ENCODE assay signal across 24 cellular contexts in the genomic region with DNA sequence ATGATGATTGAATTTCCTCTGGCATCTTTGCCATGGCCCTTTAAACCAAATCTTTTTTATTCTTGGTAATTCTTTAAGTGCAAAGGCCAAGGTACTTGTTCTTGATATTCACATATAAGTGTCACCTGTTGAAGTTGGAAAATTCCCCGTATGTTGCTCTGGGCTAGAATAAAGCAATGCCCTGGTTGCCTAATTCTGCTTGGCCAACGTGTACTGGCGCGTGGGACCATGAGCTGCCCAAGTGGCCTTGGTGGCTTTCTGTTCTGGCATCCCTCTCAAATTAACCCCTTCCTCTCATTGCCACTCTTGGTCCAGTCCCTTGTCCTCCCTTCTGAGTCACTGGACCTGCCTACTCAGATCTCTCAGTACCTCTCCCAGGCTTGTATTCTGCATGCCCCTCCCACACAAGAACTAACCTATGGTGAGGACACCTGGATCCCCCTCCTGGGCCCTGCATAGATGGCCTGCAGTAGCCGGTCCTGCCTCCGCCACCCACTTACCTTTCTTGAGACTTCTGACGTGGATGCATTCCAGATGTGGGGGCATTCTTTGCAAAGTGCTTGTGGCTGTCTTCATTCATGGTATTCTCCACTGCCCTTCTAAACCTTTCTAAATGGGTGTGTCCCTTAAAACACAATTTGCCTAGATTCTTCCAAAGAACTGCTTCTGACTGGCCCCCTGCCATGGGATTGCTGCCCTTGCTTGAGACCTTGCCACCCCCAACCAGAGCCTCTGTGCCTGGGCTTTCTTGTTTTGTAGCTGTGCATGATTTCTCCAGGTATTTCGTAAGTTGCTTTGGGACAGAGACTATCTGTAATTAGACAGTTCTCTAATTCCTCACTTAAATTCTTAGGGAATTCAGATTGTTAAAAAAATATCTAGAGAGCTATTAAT.
DNase-seq lines count a peak whose midpoint lies in the region; ATAC-seq and TF ChIP-seq lines count a peak whose summit lies in the region.
"Had no signal": no experiment of that assay in that cellular context is flagged by ENCODE, and none has a peak within 500 bp of the region (broad histone marks: within the 10 kb centered on the region; RNA-seq: fewer than 3 reads in every experiment).

No MANE protein-coding gene starts in this region.

- CTCF ChIA-PET in activated CD4-positive, alpha-beta T cell treated with anti-CD3 and anti-CD28 coated beads for 36 hours (lab: Charles Lee): interaction anchor here (0.7 to 1.9 kb wide), 2 partner anchors 12 to 19 kb away, joined by 3 to 4 read pairs; no protein-coding TSS in a partner anchor

- intact Hi-C loops in activated CD4-positive, alpha-beta T cell treated with anti-CD3 and anti-CD28 coated beads, Interleukin-2, amount 10 ng/mL, durations not matched to agents 24 days and 14 days (cut with micrococcal nuclease): no loop called here
- intact Hi-C loops in activated CD4-positive, alpha-beta T cell treated with anti-CD3 and anti-CD28 coated beads for 36 hours (cut with DNase I, micrococcal nuclease): no loop called here
- intact Hi-C loops in left lung (cut with DNase I): no loop called here

- H3K36me3 ChIP-seq in left lung (no peaks in the 10 kb centered on the region), skeletal muscle tissue (ENCODE audit: control insufficient read depth in 3 of 3, insufficient read depth in 3 of 3, low read length in 3 of 3) (no peaks in the 10 kb centered on the region)

- POLR2A ChIA-PET in activated CD4-positive, alpha-beta T cell treated with anti-CD3 and anti-CD28 coated beads for 36 hours (lab: Charles Lee): no interaction called here

- H3K27ac ChIP-seq in left lung: no peak overlapping the region
- peak overlapping the region; percentile 12 for H3K27ac ChIP-seq in skeletal muscle tissue (ENCODE audit: low read depth, low read length)
- H3K27ac ChIP-seq: 22Rv1, C4-2B, PC-9 had no signal

- H3K4me3 Mint-ChIP-seq in activated CD4-positive, alpha-beta T cell treated with anti-CD3 and anti-CD28 coated beads, Interleukin-2, amount 10 ng/mL, durations not matched to agents 24 days and 14 days: no peak overlapping the region
- no peak overlapping the region for H3K4me3 Mint-ChIP-seq in activated CD4-positive, alpha-beta T cell treated with anti-CD3 and anti-CD28 coated beads for 36 hours
- H3K4me3 Mint-ChIP-seq: CD8-positive, alpha-beta memory T cell; HFFc6 had no signal

- no peak for DNase-seq in activated CD4-positive, alpha-beta T cell treated with anti-CD3 and anti-CD28 coated beads, Interleukin-2, amount 10 ng/mL, durations not matched to agents 24 days and 14 days
- no peak for DNase-seq in activated CD4-positive, alpha-beta T cell treated with anti-CD3 and anti-CD28 coated beads for 36 hours
- DNase-seq in left lung: no peak
- no peak for DNase-seq in occipital lobe (lab: John Stamatoyannopoulos, UW)
- DNase-seq in cortex of kidney (lab: John Stamatoyannopoulos, UW): no peak
- DNase-seq: ACHN; Calu3; CD8-positive, alpha-beta memory T cell; DMS153; HFFc6; KG1; NCI-H1092; NCI-H1436; NCI-H187 treated with DMSO at 0.1 percent for 48 hours; NCI-H2107; NCI-H748 treated with DMSO at 0.1 percent for 48 hours; PC-9; RPMI8226; SHP77 had no signal

- no peak for TF ChIP-seq CTCF in left lung (IDR thresholded peaks at IDR 0.05)

- H3K27me3 ChIP-seq in left lung (no peaks in the 10 kb centered on the region), skeletal muscle tissue (ENCODE audit: control insufficient read depth in 3 of 3, insufficient read depth in 3 of 3, low read length in 3 of 3) (no peaks in the 10 kb centered on the region)

- H3K27me3 Mint-ChIP-seq in activated CD4-positive, alpha-beta T cell treated with anti-CD3 and anti-CD28 coated beads, Interleukin-2, amount 10 ng/mL, durations not matched to agents 24 days and 14 days: no peaks in the 10 kb centered on the region
- no peaks in the 10 kb centered on the region for H3K27me3 Mint-ChIP-seq in activated CD4-positive, alpha-beta T cell treated with anti-CD3 and anti-CD28 coated beads for 36 hours
- H3K27me3 Mint-ChIP-seq: CD8-positive, alpha-beta memory T cell had no signal

- peak overlapping the region; percentile 32 for H3K27ac Mint-ChIP-seq in activated CD4-positive, alpha-beta T cell treated with anti-CD3 and anti-CD28 coated beads, Interleukin-2, amount 10 ng/mL, durations not matched to agents 24 days and 14 days
- no peak overlapping the region for H3K27ac Mint-ChIP-seq in activated CD4-positive, alpha-beta T cell treated with anti-CD3 and anti-CD28 coated beads for 36 hours
- H3K27ac Mint-ChIP-seq: HFFc6 had no signal

- H3K4me3 ChIP-seq in left lung (no peak overlapping the region), skeletal muscle tissue (ENCODE audit: low read length in 3 of 3) (no peak overlapping the region)
- H3K4me3 ChIP-seq: PC-9 had no signal

- peaks cover 10% of the 10 kb centered on the region for H3K36me3 Mint-ChIP-seq in activated CD4-positive, alpha-beta T cell treated with anti-CD3 and anti-CD28 coated beads, Interleukin-2, amount 10 ng/mL, durations not matched to agents 24 days and 14 days (ENCODE audit: low read depth)
- H3K36me3 Mint-ChIP-seq in activated CD4-positive, alpha-beta T cell treated with anti-CD3 and anti-CD28 coated beads for 36 hours (ENCODE audit: low read depth): peaks cover 12% of the 10 kb centered on the region

- H3K9ac ChIP-seq in skeletal muscle tissue (ENCODE audit: low read depth in 1 of 3, low read length in 3 of 3): no peak overlapping the region

- H3K4me1 Mint-ChIP-seq in activated CD4-positive, alpha-beta T cell treated with anti-CD3 and anti-CD28 coated beads, Interleukin-2, amount 10 ng/mL, durations not matched to agents 24 days and 14 days: peaks cover 23% of the 10 kb centered on the region
- peaks cover 6% of the 10 kb centered on the region for H3K4me1 Mint-ChIP-seq in activated CD4-positive, alpha-beta T cell treated with anti-CD3 and anti-CD28 coated beads for 36 hours

- no peak for ATAC-seq in activated CD4-positive, alpha-beta T cell treated with anti-CD3 and anti-CD28 coated beads for 36 hours
- ATAC-seq in left lung (peak; percentile 37), HG02798 (IDR thresholded peaks at IDR 0.05; ENCODE audit: poor library complexity, unreplicated experiment) (no peak), HG03342 (IDR thresholded peaks at IDR 0.05; ENCODE audit: unreplicated experiment) (no peak)

- H3K9me3 ChIP-seq in left lung (no peaks in the 10 kb centered on the region), skeletal muscle tissue (ENCODE audit: control insufficient read depth in 3 of 3, low read length in 3 of 3) (no peaks in the 10 kb centered on the region)

- H3K4me1 ChIP-seq in left lung (peaks cover 9 to 24% of the 10 kb centered on the region in 2 donors), skeletal muscle tissue (ENCODE audit: control insufficient read depth in 3 of 3, insufficient read depth in 3 of 3, low read length in 3 of 3) (peaks cover 39 to 64% (median 41%) of the 10 kb centered on the region in 3 donors)

- H3K9me3 Mint-ChIP-seq in activated CD4-positive, alpha-beta T cell treated with anti-CD3 and anti-CD28 coated beads, Interleukin-2, amount 10 ng/mL, durations not matched to agents 24 days and 14 days: peaks cover 4% of the 10 kb centered on the region
- H3K9me3 Mint-ChIP-seq in activated CD4-positive, alpha-beta T cell treated with anti-CD3 and anti-CD28 coated beads for 36 hours (ENCODE audit: low read depth): no peaks in the 10 kb centered on the region
- H3K9me3 Mint-ChIP-seq: CD8-positive, alpha-beta memory T cell; HFFc6 had no signal
